ENCODE assay signal across 23 cellular contexts in the genomic region with DNA sequence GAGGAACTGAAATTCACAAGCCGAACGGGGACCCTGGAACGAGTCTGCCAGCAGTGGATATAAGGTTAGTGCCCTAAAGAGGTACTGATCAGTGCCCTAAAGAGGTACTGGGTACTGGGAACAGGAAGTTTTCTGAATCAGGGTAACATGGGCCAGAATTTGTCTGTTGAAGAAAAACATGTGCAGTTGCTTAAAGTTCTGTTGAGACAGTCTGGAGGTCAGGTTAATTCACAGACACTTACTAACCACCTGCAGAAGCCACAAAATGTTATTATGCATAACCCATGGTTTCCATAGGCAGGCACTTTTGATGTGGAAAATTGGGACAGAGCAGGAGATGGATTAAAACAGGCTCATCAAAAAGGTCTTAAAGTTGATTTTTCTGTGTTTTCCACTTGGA. TPM values are rescaled to one million over a fixed set of nuclear protein-coding genes. Genes with fewer than 3 reads are reported as not detected.
"Had no signal": no experiment of that assay in that cellular context is flagged by ENCODE, and none has a peak within 500 bp of the region (broad histone marks: within the 10 kb centered on the region; RNA-seq: fewer than 3 reads in every experiment).

No MANE protein-coding gene starts in this region.

- DNase-seq: cortex of kidney; effector CD8-positive, alpha-beta T cell; effector memory CD8-positive, alpha-beta T cell; endodermal cell; erythroblast; esophagus squamous epithelium; foreskin fibroblast; foreskin melanocyte; gastrocnemius medialis; glutamatergic neuron; head of caudate nucleus; heart right ventricle; hippocampal formation; left cardiac atrium; left lung; left ventricle myocardium superior; lower lobe of right lung; mesenchymal stem cell had no signal

- H3K27me3 ChIP-seq: esophagus squamous epithelium, gastrocnemius medialis, heart right ventricle, left lung had no signal

- ATAC-seq: effector memory CD8-positive, alpha-beta T cell; esophagus mucosa; gastrocnemius medialis; heart right ventricle; left cardiac atrium; left lung; left ventricle myocardium superior; lower lobe of right lung; naive thymus-derived CD4-positive, alpha-beta T cell had no signal

- H3K27ac ChIP-seq: epithelial cell of prostate, esophagus squamous epithelium, gastrocnemius medialis, heart right ventricle, left lung, lower lobe of right lung had no signal

- H3K4me1 ChIP-seq: esophagus squamous epithelium, gastrocnemius medialis, heart right ventricle, left lung, lower lobe of right lung had no signal

- H3K4me3 ChIP-seq: esophagus squamous epithelium, gastrocnemius medialis, heart right ventricle, left lung, lower lobe of right lung had no signal

- H3K9me3 ChIP-seq: lower lobe of right lung had no signal

- H3K36me3 ChIP-seq: gastrocnemius medialis, left lung, lower lobe of right lung had no signal

RNA-seq across cellular contexts. Expression of a gene that starts 33.7 kb away (rescaled TPM):
- total RNA-seq: esophagus mucosa, gastrocnemius medialis, glomerular endothelial cell, kidney epithelial cell had no signal
